1 cellular context compared by ENCODE assay signal in the genomic region with DNA sequence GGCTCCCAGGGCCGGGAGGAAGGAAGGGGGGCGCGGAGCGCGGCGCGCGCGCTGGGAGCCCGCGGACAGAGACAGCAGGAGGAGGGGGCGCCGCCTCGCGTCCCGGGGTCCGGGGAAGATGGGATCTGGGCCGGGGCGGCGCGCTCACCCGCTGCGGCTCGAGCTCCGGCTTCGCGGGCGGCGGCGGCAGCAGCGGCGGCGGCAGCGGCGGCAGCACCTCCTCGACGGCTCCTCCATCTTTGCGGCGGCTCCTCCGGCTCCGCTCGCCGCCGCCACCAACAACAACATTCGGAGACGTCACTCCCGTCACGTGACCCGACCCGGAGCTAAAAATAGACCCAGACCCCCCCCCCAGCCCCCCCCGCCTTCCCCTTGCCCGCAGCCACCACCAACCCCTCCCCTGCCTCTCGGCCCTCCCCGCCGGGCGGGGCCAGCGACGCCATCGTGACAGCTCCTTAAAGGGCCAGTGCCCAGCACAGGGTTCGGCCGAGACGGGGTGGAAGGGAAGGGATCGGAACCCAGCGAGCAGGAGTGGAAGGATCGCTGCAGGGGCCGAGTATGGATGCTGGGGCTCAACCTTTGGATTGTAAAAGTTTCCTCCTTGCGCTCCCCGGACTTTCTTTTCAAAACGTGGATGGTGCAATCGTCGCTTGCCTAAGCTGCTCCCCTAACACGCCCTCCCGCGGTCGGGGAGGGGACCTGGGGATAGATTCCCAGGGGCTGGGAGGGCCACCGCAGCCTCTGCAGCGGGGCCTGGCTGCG.
TF ChIP-seq lines count a peak whose summit lies in the region.

Gene HDAC5 (minus strand): TSS at position 286 of the 762 bp plus-strand sequence. CDS start 6,126 bp downstream, outside the sequence.

TF ChIP-seq in HepG2, 621 proteins besides CTCF, POLR2A, EP300 and RAD21 (continued from another document and continues in another):
- peak; percentile 36; the same call in 1 of the 2 replicates for TF ChIP-seq ZBTB3 (CRISPR knock-in tag; IDR thresholded peaks at IDR 0.05; ENCODE audit: borderline replicate concordance, low read depth)
- peak; percentile 50 for TF ChIP-seq ELF3 (CRISPR knock-in tag; IDR thresholded peaks at IDR 0.05)
- TF ChIP-seq, protein P1, sequence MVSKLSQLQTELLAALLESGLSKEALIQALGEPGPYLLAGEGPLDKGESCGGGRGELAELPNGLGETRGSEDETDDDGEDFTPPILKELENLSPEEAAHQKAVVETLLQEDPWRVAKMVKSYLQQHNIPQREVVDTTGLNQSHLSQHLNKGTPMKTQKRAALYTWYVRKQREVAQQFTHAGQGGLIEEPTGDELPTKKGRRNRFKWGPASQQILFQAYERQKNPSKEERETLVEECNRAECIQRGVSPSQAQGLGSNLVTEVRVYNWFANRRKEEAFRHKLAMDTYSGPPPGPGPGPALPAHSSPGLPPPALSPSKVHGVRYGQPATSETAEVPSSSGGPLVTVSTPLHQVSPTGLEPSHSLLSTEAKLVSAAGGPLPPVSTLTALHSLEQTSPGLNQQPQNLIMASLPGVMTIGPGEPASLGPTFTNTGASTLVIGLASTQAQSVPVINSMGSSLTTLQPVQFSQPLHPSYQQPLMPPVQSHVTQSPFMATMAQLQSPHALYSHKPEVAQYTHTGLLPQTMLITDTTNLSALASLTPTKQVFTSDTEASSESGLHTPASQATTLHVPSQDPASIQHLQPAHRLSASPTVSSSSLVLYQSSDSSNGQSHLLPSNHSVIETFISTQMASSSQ (IDR thresholded peaks at IDR 0.05; ENCODE audit: low read depth): no peak
- TF ChIP-seq, protein P1 (CRISPR knock-in tag; IDR thresholded peaks at IDR 0.05; ENCODE audit: borderline replicate concordance): peak; percentile 43; the same call in 1 of the 2 replicates
- TF ChIP-seq ZFP62 (CRISPR knock-in tag; IDR thresholded peaks at IDR 0.05): no peak
- TF ChIP-seq BCL3 (CRISPR knock-in tag; IDR thresholded peaks at IDR 0.05): no peak; the same call in 1 of the 2 replicates
- TF ChIP-seq CENPX (CRISPR knock-in tag; IDR thresholded peaks at IDR 0.05): no peak
- TF ChIP-seq DNMT1 (CRISPR knock-in tag; IDR thresholded peaks at IDR 0.05): no peak
- TF ChIP-seq NFE2L1 (CRISPR knock-in tag; IDR thresholded peaks at IDR 0.05; ENCODE audit: borderline replicate concordance): no peak
- no peak for TF ChIP-seq LCORL (IDR thresholded peaks at IDR 0.05)
- peak; percentile 79; the same call in 1 of the 2 replicates for TF ChIP-seq LCORL (CRISPR knock-in tag; IDR thresholded peaks at IDR 0.05)
- TF ChIP-seq HDAC1 (CRISPR knock-in tag; IDR thresholded peaks at IDR 0.05): peak; percentile 66; the same call in 1 of the 2 replicates
- TF ChIP-seq, protein P2, sequence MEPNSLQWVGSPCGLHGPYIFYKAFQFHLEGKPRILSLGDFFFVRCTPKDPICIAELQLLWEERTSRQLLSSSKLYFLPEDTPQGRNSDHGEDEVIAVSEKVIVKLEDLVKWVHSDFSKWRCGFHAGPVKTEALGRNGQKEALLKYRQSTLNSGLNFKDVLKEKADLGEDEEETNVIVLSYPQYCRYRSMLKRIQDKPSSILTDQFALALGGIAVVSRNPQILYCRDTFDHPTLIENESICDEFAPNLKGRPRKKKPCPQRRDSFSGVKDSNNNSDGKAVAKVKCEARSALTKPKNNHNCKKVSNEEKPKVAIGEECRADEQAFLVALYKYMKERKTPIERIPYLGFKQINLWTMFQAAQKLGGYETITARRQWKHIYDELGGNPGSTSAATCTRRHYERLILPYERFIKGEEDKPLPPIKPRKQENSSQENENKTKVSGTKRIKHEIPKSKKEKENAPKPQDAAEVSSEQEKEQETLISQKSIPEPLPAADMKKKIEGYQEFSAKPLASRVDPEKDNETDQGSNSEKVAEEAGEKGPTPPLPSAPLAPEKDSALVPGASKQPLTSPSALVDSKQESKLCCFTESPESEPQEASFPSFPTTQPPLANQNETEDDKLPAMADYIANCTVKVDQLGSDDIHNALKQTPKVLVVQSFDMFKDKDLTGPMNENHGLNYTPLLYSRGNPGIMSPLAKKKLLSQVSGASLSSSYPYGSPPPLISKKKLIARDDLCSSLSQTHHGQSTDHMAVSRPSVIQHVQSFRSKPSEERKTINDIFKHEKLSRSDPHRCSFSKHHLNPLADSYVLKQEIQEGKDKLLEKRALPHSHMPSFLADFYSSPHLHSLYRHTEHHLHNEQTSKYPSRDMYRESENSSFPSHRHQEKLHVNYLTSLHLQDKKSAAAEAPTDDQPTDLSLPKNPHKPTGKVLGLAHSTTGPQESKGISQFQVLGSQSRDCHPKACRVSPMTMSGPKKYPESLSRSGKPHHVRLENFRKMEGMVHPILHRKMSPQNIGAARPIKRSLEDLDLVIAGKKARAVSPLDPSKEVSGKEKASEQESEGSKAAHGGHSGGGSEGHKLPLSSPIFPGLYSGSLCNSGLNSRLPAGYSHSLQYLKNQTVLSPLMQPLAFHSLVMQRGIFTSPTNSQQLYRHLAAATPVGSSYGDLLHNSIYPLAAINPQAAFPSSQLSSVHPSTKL (CRISPR knock-in tag; IDR thresholded peaks at IDR 0.05): peak; percentile 63
- 0 out of 2 replicates have a peak, but pooled peaks have one; percentile 29 for TF ChIP-seq GMEB2 (CRISPR knock-in tag; IDR thresholded peaks at IDR 0.05; ENCODE audit: low read depth)
- TF ChIP-seq, protein P3, sequence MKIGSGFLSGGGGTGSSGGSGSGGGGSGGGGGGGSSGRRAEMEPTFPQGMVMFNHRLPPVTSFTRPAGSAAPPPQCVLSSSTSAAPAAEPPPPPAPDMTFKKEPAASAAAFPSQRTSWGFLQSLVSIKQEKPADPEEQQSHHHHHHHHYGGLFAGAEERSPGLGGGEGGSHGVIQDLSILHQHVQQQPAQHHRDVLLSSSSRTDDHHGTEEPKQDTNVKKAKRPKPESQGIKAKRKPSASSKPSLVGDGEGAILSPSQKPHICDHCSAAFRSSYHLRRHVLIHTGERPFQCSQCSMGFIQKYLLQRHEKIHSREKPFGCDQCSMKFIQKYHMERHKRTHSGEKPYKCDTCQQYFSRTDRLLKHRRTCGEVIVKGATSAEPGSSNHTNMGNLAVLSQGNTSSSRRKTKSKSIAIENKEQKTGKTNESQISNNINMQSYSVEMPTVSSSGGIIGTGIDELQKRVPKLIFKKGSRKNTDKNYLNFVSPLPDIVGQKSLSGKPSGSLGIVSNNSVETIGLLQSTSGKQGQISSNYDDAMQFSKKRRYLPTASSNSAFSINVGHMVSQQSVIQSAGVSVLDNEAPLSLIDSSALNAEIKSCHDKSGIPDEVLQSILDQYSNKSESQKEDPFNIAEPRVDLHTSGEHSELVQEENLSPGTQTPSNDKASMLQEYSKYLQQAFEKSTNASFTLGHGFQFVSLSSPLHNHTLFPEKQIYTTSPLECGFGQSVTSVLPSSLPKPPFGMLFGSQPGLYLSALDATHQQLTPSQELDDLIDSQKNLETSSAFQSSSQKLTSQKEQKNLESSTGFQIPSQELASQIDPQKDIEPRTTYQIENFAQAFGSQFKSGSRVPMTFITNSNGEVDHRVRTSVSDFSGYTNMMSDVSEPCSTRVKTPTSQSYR (CRISPR knock-in tag; IDR thresholded peaks at IDR 0.05; ENCODE audit: borderline replicate concordance): no peak; the same call in 1 of the 2 replicates
- peak; percentile 69 for TF ChIP-seq ZNF12 (CRISPR knock-in tag; IDR thresholded peaks at IDR 0.05)
- peak; percentile 95 to 98 for TF ChIP-seq HMGXB4 (CRISPR knock-in tag; IDR thresholded peaks at IDR 0.05; ENCODE audit: borderline replicate concordance in 1 of 2, low read depth in 1 of 2)
- TF ChIP-seq, protein P4, sequence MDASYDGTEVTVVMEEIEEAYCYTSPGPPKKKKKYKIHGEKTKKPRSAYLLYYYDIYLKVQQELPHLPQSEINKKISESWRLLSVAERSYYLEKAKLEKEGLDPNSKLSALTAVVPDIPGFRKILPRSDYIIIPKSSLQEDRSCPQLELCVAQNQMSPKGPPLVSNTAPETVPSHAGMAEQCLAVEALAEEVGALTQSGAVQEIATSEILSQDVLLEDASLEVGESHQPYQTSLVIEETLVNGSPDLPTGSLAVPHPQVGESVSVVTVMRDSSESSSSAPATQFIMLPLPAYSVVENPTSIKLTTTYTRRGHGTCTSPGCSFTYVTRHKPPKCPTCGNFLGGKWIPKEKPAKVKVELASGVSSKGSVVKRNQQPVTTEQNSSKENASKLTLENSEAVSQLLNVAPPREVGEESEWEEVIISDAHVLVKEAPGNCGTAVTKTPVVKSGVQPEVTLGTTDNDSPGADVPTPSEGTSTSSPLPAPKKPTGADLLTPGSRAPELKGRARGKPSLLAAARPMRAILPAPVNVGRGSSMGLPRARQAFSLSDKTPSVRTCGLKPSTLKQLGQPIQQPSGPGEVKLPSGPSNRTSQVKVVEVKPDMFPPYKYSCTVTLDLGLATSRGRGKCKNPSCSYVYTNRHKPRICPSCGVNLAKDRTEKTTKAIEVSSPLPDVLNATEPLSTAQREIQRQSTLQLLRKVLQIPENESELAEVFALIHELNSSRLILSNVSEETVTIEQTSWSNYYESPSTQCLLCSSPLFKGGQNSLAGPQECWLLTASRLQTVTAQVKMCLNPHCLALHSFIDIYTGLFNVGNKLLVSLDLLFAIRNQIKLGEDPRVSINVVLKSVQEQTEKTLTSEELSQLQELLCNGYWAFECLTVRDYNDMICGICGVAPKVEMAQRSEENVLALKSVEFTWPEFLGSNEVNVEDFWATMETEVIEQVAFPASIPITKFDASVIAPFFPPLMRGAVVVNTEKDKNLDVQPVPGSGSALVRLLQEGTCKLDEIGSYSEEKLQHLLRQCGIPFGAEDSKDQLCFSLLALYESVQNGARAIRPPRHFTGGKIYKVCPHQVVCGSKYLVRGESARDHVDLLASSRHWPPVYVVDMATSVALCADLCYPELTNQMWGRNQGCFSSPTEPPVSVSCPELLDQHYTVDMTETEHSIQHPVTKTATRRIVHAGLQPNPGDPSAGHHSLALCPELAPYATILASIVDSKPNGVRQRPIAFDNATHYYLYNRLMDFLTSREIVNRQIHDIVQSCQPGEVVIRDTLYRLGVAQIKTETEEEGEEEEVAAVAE (CRISPR knock-in tag; IDR thresholded peaks at IDR 0.05; ENCODE audit: borderline replicate concordance): no peak
- TF ChIP-seq DR1 (CRISPR knock-in tag; IDR thresholded peaks at IDR 0.05): 0 out of 2 replicates have a peak, but pooled peaks have one; percentile 64
- no peak for TF ChIP-seq TCF7 (IDR thresholded peaks at IDR 0.05; ENCODE audit: low read depth)
- no peak; the same call in 1 of the 2 replicates for TF ChIP-seq ZNF614 (CRISPR knock-in tag; IDR thresholded peaks at IDR 0.05; ENCODE audit: borderline replicate concordance)
- TF ChIP-seq ZNF124 (CRISPR knock-in tag; IDR thresholded peaks at IDR 0.05): no peak; the same call in none of the 2 replicates
- TF ChIP-seq ZKSCAN8 (CRISPR knock-in tag; IDR thresholded peaks at IDR 0.05; ENCODE audit: borderline replicate concordance): 0 out of 2 replicates have a peak, but pooled peaks have one; percentile 51
- no peak for TF ChIP-seq KDM6A (CRISPR knock-in tag; IDR thresholded peaks at IDR 0.05; ENCODE audit: low read depth)
- peak; percentile 46 for TF ChIP-seq HNRNPK (IDR thresholded peaks at IDR 0.05; ENCODE audit: low read depth, low read length, poor library complexity, severe bottlenecking)
- peak; percentile 76; the same call in 1 of the 2 replicates for TF ChIP-seq MTA1 (CRISPR knock-in tag; IDR thresholded peaks at IDR 0.05; ENCODE audit: borderline replicate concordance)
- TF ChIP-seq, protein P5, sequence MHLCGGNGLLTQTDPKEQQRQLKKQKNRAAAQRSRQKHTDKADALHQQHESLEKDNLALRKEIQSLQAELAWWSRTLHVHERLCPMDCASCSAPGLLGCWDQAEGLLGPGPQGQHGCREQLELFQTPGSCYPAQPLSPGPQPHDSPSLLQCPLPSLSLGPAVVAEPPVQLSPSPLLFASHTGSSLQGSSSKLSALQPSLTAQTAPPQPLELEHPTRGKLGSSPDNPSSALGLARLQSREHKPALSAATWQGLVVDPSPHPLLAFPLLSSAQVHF (CRISPR knock-in tag; IDR thresholded peaks at IDR 0.05): no peak
